ENCODE assay signal across 10 cellular contexts in the genomic region with DNA sequence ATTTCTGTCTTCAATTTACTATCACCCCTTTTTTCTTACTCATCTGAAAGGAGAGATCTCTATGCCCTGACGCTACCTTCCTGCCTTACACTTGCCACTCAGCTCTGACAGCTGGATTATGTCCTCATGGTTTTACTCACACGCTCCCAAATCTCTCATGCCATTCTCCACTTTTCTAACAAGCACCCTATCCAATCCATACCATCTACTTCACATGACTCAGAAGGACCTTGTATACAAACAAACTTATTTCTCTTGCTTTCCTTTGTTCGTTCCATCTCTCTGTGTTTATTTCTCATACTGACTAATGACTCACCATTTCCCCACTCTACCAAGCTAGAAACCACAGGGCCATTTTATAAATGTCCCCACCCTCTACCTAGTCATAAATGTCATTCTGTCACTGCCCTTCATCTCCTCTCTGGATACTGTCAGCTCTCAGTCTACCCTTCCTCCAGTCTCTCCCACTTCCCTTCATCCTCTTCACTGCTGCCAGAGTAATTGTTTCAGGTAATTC.
DNase-seq lines count a peak whose midpoint lies in the region; ATAC-seq and TF ChIP-seq lines count a peak whose summit lies in the region.
"Had no signal": no experiment of that assay in that cellular context is flagged by ENCODE, and none has a peak within 500 bp of the region (broad histone marks: within the 10 kb centered on the region; RNA-seq: fewer than 3 reads in every experiment).

No MANE protein-coding gene starts in this region.

- H3K4me1 Mint-ChIP-seq in activated naive CD8-positive, alpha-beta T cell treated with anti-CD3 and anti-CD28 coated beads, Interleukin-2, amount 50 U/mL, for 24 hours = peaks cover 45% of the 10 kb centered on the region

- peak; percentile 25 for DNase-seq in stimulated activated CD4-positive, alpha-beta T cell treated with anti-CD3 and anti-CD28 coated beads, Interleukin-1b, Interleukin-23, amount 100 ng/mL, for 48 hours
- no peak for DNase-seq in stimulated activated CD4-positive, alpha-beta T cell treated with anti-CD3 and anti-CD28 coated beads, Interleukin-2, amount 100 ng/mL, for 24 hours
- DNase-seq in activated naive CD8-positive, alpha-beta T cell treated with anti-CD3 and anti-CD28 coated beads, Interleukin-2, amount 50 U/mL, for 24 hours = no peak
- DNase-seq in suprapubic skin (ENCODE audit: low spot score in 2 of 2) (no peak), NCI-H2196 (lab: John Stamatoyannopoulos, UW; ENCODE audit: unreplicated experiment) (no peak), SHP77 (lab: John Stamatoyannopoulos, UW) (no peak), GOT3 (lab: John Stamatoyannopoulos, UW) (no peak)
- DNase-seq: NCI-H1436, psoas muscle had no signal

- no peak for TF ChIP-seq EP300 in suprapubic skin (IDR thresholded peaks at IDR 0.05)

- peaks cover 76% of the 10 kb centered on the region for H3K36me3 Mint-ChIP-seq in activated naive CD8-positive, alpha-beta T cell treated with anti-CD3 and anti-CD28 coated beads, Interleukin-2, amount 50 U/mL, for 24 hours (ENCODE audit: low read depth)

- 92% methylated on average over 3 of the region's 3 CpGs for WGBS in suprapubic skin

- no peak overlapping the region for H3K27ac ChIP-seq in suprapubic skin
- H3K27ac ChIP-seq: psoas muscle had no signal

- H3K27ac Mint-ChIP-seq in activated naive CD8-positive, alpha-beta T cell treated with anti-CD3 and anti-CD28 coated beads, Interleukin-2, amount 50 U/mL, for 24 hours = peak overlapping the region; percentile 92

- H3K27me3 ChIP-seq in suprapubic skin = no peaks in the 10 kb centered on the region

- peak; percentile 67 for ATAC-seq in HG03175 (IDR thresholded peaks at IDR 0.05; ENCODE audit: unreplicated experiment)
- peak; percentile 96 for ATAC-seq in activated naive CD8-positive, alpha-beta T cell treated with anti-CD3 and anti-CD28 coated beads, Interleukin-2, amount 50 U/mL, for 24 hours
- ATAC-seq: psoas muscle had no signal

- peaks cover 92% of the 10 kb centered on the region for H3K36me3 ChIP-seq in suprapubic skin

- peak overlapping the region; percentile 32 for H3K4me3 Mint-ChIP-seq in activated naive CD8-positive, alpha-beta T cell treated with anti-CD3 and anti-CD28 coated beads, Interleukin-2, amount 50 U/mL, for 24 hours

- peaks cover 3% of the 10 kb centered on the region for H3K9me3 Mint-ChIP-seq in activated naive CD8-positive, alpha-beta T cell treated with anti-CD3 and anti-CD28 coated beads, Interleukin-2, amount 50 U/mL, for 24 hours

- no peak overlapping the region for H3K4me3 ChIP-seq in suprapubic skin
- H3K4me3 ChIP-seq: psoas muscle had no signal

- H3K27me3 Mint-ChIP-seq in activated naive CD8-positive, alpha-beta T cell treated with anti-CD3 and anti-CD28 coated beads, Interleukin-2, amount 50 U/mL, for 24 hours = no peaks in the 10 kb centered on the region

- TF ChIP-seq POLR2A in suprapubic skin (IDR thresholded peaks at IDR 0.05) = no peak

- H3K9me3 ChIP-seq in suprapubic skin = no peaks in the 10 kb centered on the region
- H3K9me3 ChIP-seq: psoas muscle had no signal

- no peaks in the 10 kb centered on the region for H3K4me1 ChIP-seq in suprapubic skin
- H3K4me1 ChIP-seq: psoas muscle had no signal

- no peak for TF ChIP-seq CTCF in suprapubic skin (IDR thresholded peaks at IDR 0.05)
